Comparison of ENCODE assay signal across 8 cellular contexts in genomic region chrX:107716816-107717700, GRCh38. TPM values are rescaled to one million over a fixed set of nuclear protein-coding genes. Genes with fewer than 3 reads are reported as not detected.
DNase-seq lines count a peak whose midpoint lies in the region; ATAC-seq and TF ChIP-seq lines count a peak whose summit lies in the region.

No MANE protein-coding gene starts in this region.

- WGBS in trophoblast cell (ENCODE audit: extremely low coverage, insufficient coverage, insufficient read length): no CpG with 5 or more reads among the region's 29 CpGs
- 38% methylated on average over 29 of the region's 29 CpGs; no CpG with 5 or more reads in 1 of the 2 donors for WGBS in transverse colon (ENCODE audit: low coverage in 1 of 2), 2 donors

- H3K23ac ChIP-seq in trophoblast cell (ENCODE audit: low read length): no peak overlapping the region

- TF ChIP-seq EP300 in transverse colon (IDR thresholded peaks at IDR 0.05; ENCODE audit: low read depth): peak; percentile 70

- H2AK5ac ChIP-seq in trophoblast cell (ENCODE audit: low read length): no peak overlapping the region

- H3K14ac ChIP-seq in trophoblast cell (ENCODE audit: low read length): peak overlapping the region; percentile 39

- POLR2A ChIA-PET in activated naive CD8-positive, alpha-beta T cell treated with anti-CD3 and anti-CD28 coated beads, Interleukin-2, amount 10 ng/mL, durations not matched to agents 7 days and 5 days (lab: Charles Lee): interaction anchor here (0.6 to 11.2 kb wide), 8 partner anchors 21 to 89 kb away, joined by 3 to 317 read pairs (median 13); partner anchors contain the start of genes PRPS1 and TSC22D3

- peaks cover 11% of the 10 kb centered on the region for H3K36me3 ChIP-seq in cardiac muscle cell
- peaks cover 7% of the 10 kb centered on the region in 2 experiments for H3K36me3 ChIP-seq in trophoblast cell (ENCODE audit: control insufficient read depth in 1 of 2, insufficient read depth in 2 of 2, low read length in 2 of 2)
- no peaks in the 10 kb centered on the region for H3K36me3 ChIP-seq in transverse colon

- peaks cover 3% of the 10 kb centered on the region for H3K79me2 ChIP-seq in trophoblast cell (ENCODE audit: control insufficient read depth, insufficient read depth, low read length, poor library complexity)

- H3K18ac ChIP-seq in trophoblast cell (ENCODE audit: low read length): peak overlapping the region; percentile 88

- H3K27me3 ChIP-seq in cardiac muscle cell (no peaks in the 10 kb centered on the region), trophoblast cell (ENCODE audit: insufficient read depth, low read length) (no peaks in the 10 kb centered on the region), transverse colon (no peaks in the 10 kb centered on the region)

- in situ Hi-C loops in Caki2 (cut with HindIII; ENCODE audit: low pct_unique_long_range_greater_than_20kb, low sequenced_read_pairs): no loop called here
- in situ Hi-C loops in transverse colon (cut with MboI; ENCODE audit: low pct_ligation_motif_present in 1 of 4, low pct_unique_long_range_greater_than_20kb in 1 of 4, low sequenced_read_pairs in 3 of 4): loop anchor here in 1 of 4 donors (5.0 kb wide), 1 partner anchor 40 kb away; no protein-coding TSS in a partner anchor

- DNase-seq in Caki2 (ENCODE audit: low read depth): peak; percentile 62
- DNase-seq in SKM-1 treated with dmso at 0.1 percent for 144 hours (lab: John Stamatoyannopoulos, UW; ENCODE audit: unreplicated experiment): peak; percentile 71
- DNase-seq in activated naive CD8-positive, alpha-beta T cell treated with anti-CD3 and anti-CD28 coated beads, Interleukin-2, amount 10 ng/mL, durations not matched to agents 7 days and 5 days: peak; percentile 81
- peak; percentile 66 to 90 for DNase-seq in cardiac muscle cell (ENCODE audit: low read depth in 1 of 2, low spot score in 1 of 2)
- peak; percentile 62 to 79 for DNase-seq in trophoblast cell
- peak; percentile 90 for DNase-seq in transverse colon

- peak overlapping the region; percentile 71 for H3K27ac ChIP-seq in cardiac muscle cell
- H3K27ac ChIP-seq in trophoblast cell (ENCODE audit: low read depth, low read length): peak overlapping the region; percentile 81
- H3K27ac ChIP-seq in transverse colon: peak overlapping the region; percentile 92 to 96 (median 95)

- peaks cover 13% of the 10 kb centered on the region for H3K79me1 ChIP-seq in trophoblast cell (ENCODE audit: low read length)

- no peak overlapping the region for H4K12ac ChIP-seq in trophoblast cell (ENCODE audit: low read depth, low read length)

- intact Hi-C loops in transverse colon (cut with DNase I; ENCODE audit: low total_unique reads): loop anchor here (5.0 kb wide), 2 partner anchors 40 to 60 kb away; partner anchors contain the start of genes NCBP2L and TSC22D3

- peak overlapping the region; percentile 69 for H4K8ac ChIP-seq in trophoblast cell (ENCODE audit: low read depth, low read length)

- H3K9me3 ChIP-seq in cardiac muscle cell (ENCODE audit: low read depth): no peaks in the 10 kb centered on the region
- no peaks in the 10 kb centered on the region for H3K9me3 ChIP-seq in trophoblast cell (ENCODE audit: insufficient read depth, low read depth, low read length)
- no peaks in the 10 kb centered on the region for H3K9me3 ChIP-seq in transverse colon

- H4K91ac ChIP-seq in trophoblast cell (ENCODE audit: low read depth, low read length): peak overlapping the region; percentile 85

- TF ChIP-seq POLR2A in transverse colon (IDR thresholded peaks at IDR 0.05): peak; percentile 97

- no peak overlapping the region for H2AFZ ChIP-seq in trophoblast cell (ENCODE audit: insufficient read depth, low read length, poor library complexity)

- no peak overlapping the region for H2BK12ac ChIP-seq in trophoblast cell (ENCODE audit: low read length)

- ATAC-seq in GM19455 (IDR thresholded peaks at IDR 0.05; ENCODE audit: unreplicated experiment) (peak; percentile 86), HG03571 (IDR thresholded peaks at IDR 0.05; ENCODE audit: unreplicated experiment) (peak; percentile 74)
- ATAC-seq in activated naive CD8-positive, alpha-beta T cell treated with anti-CD3 and anti-CD28 coated beads, Interleukin-2, amount 10 ng/mL, durations not matched to agents 7 days and 5 days (ENCODE audit: low read depth): peak; percentile 81

- peaks cover 7% of the 10 kb centered on the region for H3K36me3 Mint-ChIP-seq in activated naive CD8-positive, alpha-beta T cell treated with anti-CD3 and anti-CD28 coated beads, Interleukin-2, amount 10 ng/mL, durations not matched to agents 7 days and 5 days

- H2BK5ac ChIP-seq in trophoblast cell (ENCODE audit: low read depth, low read length, poor library complexity): peak overlapping the region; percentile 70

- H3K9ac ChIP-seq in trophoblast cell (ENCODE audit: low read length): peak overlapping the region; percentile 76

- peak overlapping the region; percentile 65 for H3K4me2 ChIP-seq in trophoblast cell (ENCODE audit: low read length)

- peak overlapping the region; percentile 75 for H3K4me3 ChIP-seq in cardiac muscle cell
- peak overlapping the region; percentile 74 for H3K4me3 ChIP-seq in trophoblast cell (ENCODE audit: low read depth, low read length)
- H3K4me3 ChIP-seq in transverse colon: peak overlapping the region; percentile 65 to 86 (median 78)

- H3K4me3 Mint-ChIP-seq in activated naive CD8-positive, alpha-beta T cell treated with anti-CD3 and anti-CD28 coated beads, Interleukin-2, amount 10 ng/mL, durations not matched to agents 7 days and 5 days: peak overlapping the region; percentile 92

- peak overlapping the region; percentile 72 for H2BK120ac ChIP-seq in trophoblast cell (ENCODE audit: insufficient read depth, low read length, poor library complexity)

- no peaks in the 10 kb centered on the region for H3K9me3 Mint-ChIP-seq in activated naive CD8-positive, alpha-beta T cell treated with anti-CD3 and anti-CD28 coated beads, Interleukin-2, amount 10 ng/mL, durations not matched to agents 7 days and 5 days

- peak overlapping the region; percentile 89 for H3K27ac Mint-ChIP-seq in activated naive CD8-positive, alpha-beta T cell treated with anti-CD3 and anti-CD28 coated beads, Interleukin-2, amount 10 ng/mL, durations not matched to agents 7 days and 5 days

- no peaks in the 10 kb centered on the region for H3K27me3 Mint-ChIP-seq in activated naive CD8-positive, alpha-beta T cell treated with anti-CD3 and anti-CD28 coated beads, Interleukin-2, amount 10 ng/mL, durations not matched to agents 7 days and 5 days

- TF ChIP-seq CTCF in cardiac muscle cell (IDR thresholded peaks at IDR 0.05; ENCODE audit: low read depth, low read length) (no peak), transverse colon (IDR thresholded peaks at IDR 0.05) (peak in 1 of 5 experiments; percentile 12)

- H3K4me1 Mint-ChIP-seq in activated naive CD8-positive, alpha-beta T cell treated with anti-CD3 and anti-CD28 coated beads, Interleukin-2, amount 10 ng/mL, durations not matched to agents 7 days and 5 days: peaks cover 25% of the 10 kb centered on the region

- H3K4me1 ChIP-seq in cardiac muscle cell (ENCODE audit: low read depth) (peaks cover 49% of the 10 kb centered on the region), trophoblast cell (ENCODE audit: control insufficient read depth in 1 of 2, insufficient read depth in 2 of 2, low read length in 2 of 2) (peaks cover 7 to 9% of the 10 kb centered on the region in 2 experiments), transverse colon (peaks cover 0 to 16% (median 4%) of the 10 kb centered on the region in 4 donors)

- peak overlapping the region; percentile 40 for H3K4ac ChIP-seq in trophoblast cell (ENCODE audit: low read depth, low read length)

RNA-seq across cellular contexts. Expression of gene TSC22D3, which starts 58.5 kb away (rescaled TPM):
- total RNA-seq in Caki2 (2014; rRNA removed; shearing (Covaris generic); ENCODE audit: low replicate concordance): 37.9 and 57.9 TPM in 2 replicates
- total RNA-seq in activated naive CD8-positive, alpha-beta T cell treated with anti-CD3 and anti-CD28 coated beads, Interleukin-2, amount 10 ng/mL, durations not matched to agents 7 days and 5 days: 100 to 1,000 TPM; 135 to 142 TPM
- total RNA-seq in cardiac muscle cell: 297 and 320 TPM in 2 replicates
- 235 and 253 TPM in 2 replicates for polyA plus RNA-seq in cardiac muscle cell
- 16.0 and 16.8 TPM in 2 replicates for polyA plus RNA-seq in trophoblast cell (2013)
- 100 to 1,000 TPM; 146 to 349 (median 202) TPM for total RNA-seq in transverse colon

Comparison
In these comparisons a context has a peak if more than half of its experiments do, and no peak if none do; other contexts are left out.
1. Peak in every context shown above with its lines: DNase-seq, ATAC-seq, H3K4me3 ChIP-seq and H3K27ac ChIP-seq.